In genomic region chr1:41783189-41783639, GRCh38 we compare ENCODE assay signal across 1 cellular context.
A peak's percentile ranks its signal among the peaks of the same experiment; 100 is the strongest.
TF ChIP-seq lines count a peak whose summit lies in the region.

No MANE protein-coding gene starts in this region.

TF ChIP-seq in SK-N-SH, 30 proteins besides CTCF, POLR2A, EP300 and RAD21 (continued from another document):
- TF ChIP-seq PBX3 (IDR thresholded peaks at IDR 0.05) (peak; percentile 98), RXRA (IDR thresholded peaks at IDR 0.05; ENCODE audit: borderline replicate concordance, low read depth) (peak; percentile 70; the same call in 1 of the 2 replicates), SIN3A (IDR thresholded peaks at IDR 0.05; ENCODE audit: borderline replicate concordance, low read depth, low read length) (peak; percentile 84; the same call in 1 of the 2 replicates), POLR2AphosphoS5 (IDR thresholded peaks at IDR 0.05; ENCODE audit: low read depth, low read length) (peak; percentile 75; the same call in 1 of the 2 replicates), MEF2A (IDR thresholded peaks at IDR 0.05; ENCODE audit: borderline replicate concordance, low read depth) (peak; percentile 52; the same call in 1 of the 2 replicates), FOSL2 (IDR thresholded peaks at IDR 0.05; ENCODE audit: borderline replicate concordance, low read depth) (peak; percentile 98), TCF12 (IDR thresholded peaks at IDR 0.05) (peak; percentile 94), RFX5 (IDR thresholded peaks at IDR 0.05; ENCODE audit: low read length) (no peak)
TF ChIP-seq in SK-N-SH: peak in this region for 14.
